8 cellular contexts compared by ENCODE assay signal in genomic region chr1:45206808-45207624, GRCh38. TPM values are rescaled to one million over a fixed set of nuclear protein-coding genes. Genes with fewer than 3 reads are reported as not detected.
DNase-seq lines count a peak whose midpoint lies in the region; ATAC-seq lines count a peak whose summit lies in the region.

No MANE protein-coding gene starts in this region.

- no peak for DNase-seq in T-helper 2 cell treated with Interferon-gamma antibody and Interleukin-4, amounts not matched to agents 5 μg/mL and 100 μg/mL, for 36 hours (ENCODE audit: low spot score)
- DNase-seq in T-helper 2 cell (no peak), RKO (ENCODE audit: low spot score) (no peak)
- DNase-seq in stimulated activated CD4-positive, alpha-beta T cell treated with anti-CD3 and anti-CD28 coated beads, Interleukin-4, amount 100 ng/mL, for 24 hours: no peak

- H3K27ac Mint-ChIP-seq in T-helper 2 cell treated with Interferon-gamma antibody and Interleukin-4, amounts not matched to agents 5 μg/mL and 100 μg/mL, for 36 hours: peak overlapping the region; percentile 14
- peak overlapping the region; percentile 82 for H3K27ac Mint-ChIP-seq in activated naive CD8-positive, alpha-beta T cell

- ATAC-seq in GM18868 (IDR thresholded peaks at IDR 0.05; ENCODE audit: unreplicated experiment): no peak

- no peaks in the 10 kb centered on the region for H3K9me3 Mint-ChIP-seq in T-helper 2 cell treated with Interferon-gamma antibody and Interleukin-4, amounts not matched to agents 5 μg/mL and 100 μg/mL, for 36 hours
- no peaks in the 10 kb centered on the region for H3K9me3 Mint-ChIP-seq in activated naive CD8-positive, alpha-beta T cell (ENCODE audit: low read depth)

- H3K36me3 Mint-ChIP-seq in T-helper 2 cell treated with Interferon-gamma antibody and Interleukin-4, amounts not matched to agents 5 μg/mL and 100 μg/mL, for 36 hours (ENCODE audit: low read depth): no peaks in the 10 kb centered on the region
- H3K36me3 Mint-ChIP-seq in activated naive CD8-positive, alpha-beta T cell: no peaks in the 10 kb centered on the region

- peaks cover 12% of the 10 kb centered on the region for H3K4me1 Mint-ChIP-seq in T-helper 2 cell treated with Interferon-gamma antibody and Interleukin-4, amounts not matched to agents 5 μg/mL and 100 μg/mL, for 36 hours (ENCODE audit: low read depth)
- H3K4me1 Mint-ChIP-seq in activated naive CD8-positive, alpha-beta T cell (ENCODE audit: low read depth): peaks cover 39% of the 10 kb centered on the region

- H3K27me3 Mint-ChIP-seq in T-helper 2 cell treated with Interferon-gamma antibody and Interleukin-4, amounts not matched to agents 5 μg/mL and 100 μg/mL, for 36 hours (ENCODE audit: low read depth): peaks cover 59% of the 10 kb centered on the region
- H3K27me3 Mint-ChIP-seq in activated naive CD8-positive, alpha-beta T cell: peaks cover 3% of the 10 kb centered on the region

- H3K27me3 ChIP-seq in layer of hippocampus (ENCODE audit: control insufficient read depth, insufficient read depth, low read length): no peaks in the 10 kb centered on the region

- peak overlapping the region; percentile 89 for H3K4me3 Mint-ChIP-seq in T-helper 2 cell treated with Interferon-gamma antibody and Interleukin-4, amounts not matched to agents 5 μg/mL and 100 μg/mL, for 36 hours
- H3K4me3 Mint-ChIP-seq in activated naive CD8-positive, alpha-beta T cell: peak overlapping the region; percentile 96

- H3K27ac ChIP-seq in layer of hippocampus (ENCODE audit: low read depth, low read length): peak overlapping the region; percentile 56
- peak overlapping the region; percentile 56 for H3K27ac ChIP-seq in temporal lobe (ENCODE audit: low read depth, low read length)

RNA-seq across cellular contexts. Expression of gene ZSWIM5, which starts 0.6 kb away (rescaled TPM):
- total RNA-seq in temporal lobe: 14.5 TPM
